In the genomic region with DNA sequence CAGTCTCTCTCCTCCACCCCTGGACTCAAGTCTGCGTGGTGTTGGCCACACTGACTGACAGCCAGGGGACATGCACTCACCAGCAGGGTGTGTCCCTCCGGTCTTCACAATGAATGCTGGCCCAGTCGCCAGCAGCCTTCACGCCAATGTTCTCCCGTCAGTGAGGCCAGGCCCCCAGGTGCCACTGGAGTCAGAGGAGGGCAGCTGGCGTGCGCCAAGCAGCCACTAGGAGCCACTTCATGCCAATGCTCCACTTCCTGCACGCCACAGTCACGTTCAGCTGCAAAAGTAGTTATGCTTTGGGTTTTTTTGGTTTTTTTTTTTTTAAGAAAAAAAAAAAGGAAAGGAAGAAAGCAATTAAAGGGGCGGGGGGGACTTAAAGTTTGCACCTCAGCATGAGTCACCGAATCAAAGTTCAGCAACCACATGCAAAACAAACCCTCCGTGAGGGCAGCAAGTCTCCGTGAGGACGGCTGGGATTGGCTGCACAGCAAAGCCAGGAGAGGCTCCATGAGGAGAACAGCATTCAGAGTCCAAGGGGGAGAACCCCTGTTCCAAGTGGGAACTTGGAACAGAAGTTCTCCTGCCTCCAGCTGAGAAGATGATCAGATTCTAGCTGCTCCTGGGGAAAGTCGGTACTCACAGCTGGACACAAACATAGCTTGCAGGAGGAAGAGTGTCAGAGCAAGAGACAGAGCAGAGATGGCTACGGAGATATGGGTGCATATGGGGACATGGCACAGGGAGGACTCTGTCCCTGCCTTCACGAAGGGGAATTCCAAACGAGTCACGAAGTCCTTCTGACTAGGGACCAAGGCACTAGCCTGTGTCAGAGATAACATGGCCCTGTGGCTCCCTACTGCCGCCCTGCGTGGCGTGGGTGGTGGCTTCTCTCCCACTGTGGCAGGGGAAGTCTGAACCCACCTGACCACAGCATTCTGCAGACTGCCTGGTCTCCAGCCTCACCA, we compare ENCODE assay signal across 7 cellular contexts. TPM values are rescaled to one million over a fixed set of nuclear protein-coding genes. Genes with fewer than 3 reads are reported as not detected.
DNase-seq lines count a peak whose midpoint lies in the region; ATAC-seq and TF ChIP-seq lines count a peak whose summit lies in the region.

A gene (minus strand): TSS at position 282 of the 968 bp plus-strand sequence. CDS start 10,471 bp downstream, outside the sequence.

- no peaks in the 10 kb centered on the region for H3K27me3 Mint-ChIP-seq in stimulated activated naive B cell treated with anti-CD40 and anti-IgM and Interleukin-4, amounts not matched to agents 10 μg/mL and 1 μg/mL and 100 μg/mL, for 72 hours

- H3K4me3 Mint-ChIP-seq in stimulated activated naive B cell treated with anti-CD40 and anti-IgM and Interleukin-4, amounts not matched to agents 10 μg/mL and 1 μg/mL and 100 μg/mL, for 72 hours: peak within 1 kb of the TSS; percentile 91

- H3K4me1 ChIP-seq in lower lobe of right lung: peaks cover 37% of the 10 kb centered on the region
- H3K4me1 ChIP-seq in MM.1S (ENCODE audit: low read length): no peaks in the 10 kb centered on the region

- peak; percentile 77 for DNase-seq in SW480 (ENCODE audit: low spot score)
- DNase-seq in activated naive CD8-positive, alpha-beta T cell treated with anti-CD3 and anti-CD28 coated beads, Interleukin-2, amount 50 U/mL, for 16 hours (ENCODE audit: low read depth, low spot score): peak; percentile 53
- DNase-seq in lower lobe of right lung: peak; percentile 69
- DNase-seq in stimulated activated naive B cell treated with anti-CD40 and anti-IgM and Interleukin-4, amounts not matched to agents 10 μg/mL and 1 μg/mL and 100 μg/mL, for 72 hours: peak; percentile 79
- no peak for DNase-seq in MM.1S

- H3K9me3 ChIP-seq in lower lobe of right lung (no peaks in the 10 kb centered on the region), MM.1S (replicated peaks; ENCODE audit: insufficient read depth, low read length) (no peaks in the 10 kb centered on the region)

- peak; percentile 33 for ATAC-seq in HG03108 (IDR thresholded peaks at IDR 0.05; ENCODE audit: unreplicated experiment)
- peak; percentile 54 to 71 for ATAC-seq in lower lobe of right lung
- peak; percentile 56 to 62 for ATAC-seq in stimulated activated naive B cell treated with anti-CD40 and anti-IgM and Interleukin-4, amounts not matched to agents 10 μg/mL and 1 μg/mL and 100 μg/mL, for 72 hours (replicated peaks)

- TF ChIP-seq CTCF in lower lobe of right lung (IDR thresholded peaks at IDR 0.05) (peak; percentile 41), MM.1S (IDR thresholded peaks at IDR 0.05; ENCODE audit: low read length) (no peak)

- in situ Hi-C loops in GM18951 (cut with MboI; ENCODE audit: low sequenced_read_pairs, unreplicated experiment): no loop called here

- H3K27ac ChIP-seq in lower lobe of right lung: peak within 1 kb of the TSS; percentile 90
- H3K27ac ChIP-seq in MM.1S (ENCODE audit: low read length): no peak within 1 kb of the TSS

- no peaks in the 10 kb centered on the region for H4K20me1 ChIP-seq in MM.1S (ENCODE audit: insufficient read depth, low read length)

- peaks cover 58 to 91% of the 10 kb centered on the region in 2 donors for H3K4me1 Mint-ChIP-seq in stimulated activated naive B cell treated with anti-CD40 and anti-IgM and Interleukin-4, amounts not matched to agents 10 μg/mL and 1 μg/mL and 100 μg/mL, for 72 hours

- H3K9ac ChIP-seq in MM.1S (ENCODE audit: low read length): no peak within 1 kb of the TSS

- peaks cover 11 to 12% of the 10 kb centered on the region in 2 donors for H3K36me3 Mint-ChIP-seq in stimulated activated naive B cell treated with anti-CD40 and anti-IgM and Interleukin-4, amounts not matched to agents 10 μg/mL and 1 μg/mL and 100 μg/mL, for 72 hours

- H3K4me3 ChIP-seq in lower lobe of right lung (peak within 1 kb of the TSS; percentile 28), MM.1S (ENCODE audit: low read length) (no peak within 1 kb of the TSS)

- peak; percentile 63 for TF ChIP-seq POLR2A in GM18951 (IDR thresholded peaks at IDR 0.05; ENCODE audit: extremely low read depth, insufficient read depth, insufficient read length)

- no peak within 1 kb of the TSS for H2AFZ ChIP-seq in MM.1S (ENCODE audit: low read length)

- H3K4me2 ChIP-seq in MM.1S (ENCODE audit: low read depth, low read length): no peak within 1 kb of the TSS

- no peaks in the 10 kb centered on the region for H3K9me3 Mint-ChIP-seq in stimulated activated naive B cell treated with anti-CD40 and anti-IgM and Interleukin-4, amounts not matched to agents 10 μg/mL and 1 μg/mL and 100 μg/mL, for 72 hours

- no peaks in the 10 kb centered on the region for H3K27me3 ChIP-seq in lower lobe of right lung (ENCODE audit: low read depth)
- H3K27me3 ChIP-seq in MM.1S (replicated peaks; ENCODE audit: insufficient read depth, low read length): no peaks in the 10 kb centered on the region

- no peaks in the 10 kb centered on the region for H3K79me2 ChIP-seq in MM.1S (ENCODE audit: low read length)

- intact Hi-C loops in lower lobe of right lung (cut with DNase I): no loop called here

- H3K9me2 ChIP-seq in MM.1S (replicated peaks; ENCODE audit: insufficient read depth, low read length): no peaks in the 10 kb centered on the region

- H3K36me3 ChIP-seq in lower lobe of right lung: no peaks in the 10 kb centered on the region
- no peaks in the 10 kb centered on the region for H3K36me3 ChIP-seq in MM.1S (replicated peaks; ENCODE audit: insufficient read depth, low read length)

- H3F3A ChIP-seq in MM.1S (ENCODE audit: insufficient read depth, low read length): no peaks in the 10 kb centered on the region

- H3K27ac Mint-ChIP-seq in stimulated activated naive B cell treated with anti-CD40 and anti-IgM and Interleukin-4, amounts not matched to agents 10 μg/mL and 1 μg/mL and 100 μg/mL, for 72 hours: peak within 1 kb of the TSS; percentile 98

RNA-seq across cellular contexts. Expression of the gene that starts here (rescaled TPM):
- total RNA-seq in lower lobe of right lung: 2.6 TPM
